ENCODE assay signal across 8 cellular contexts in the genomic region with DNA sequence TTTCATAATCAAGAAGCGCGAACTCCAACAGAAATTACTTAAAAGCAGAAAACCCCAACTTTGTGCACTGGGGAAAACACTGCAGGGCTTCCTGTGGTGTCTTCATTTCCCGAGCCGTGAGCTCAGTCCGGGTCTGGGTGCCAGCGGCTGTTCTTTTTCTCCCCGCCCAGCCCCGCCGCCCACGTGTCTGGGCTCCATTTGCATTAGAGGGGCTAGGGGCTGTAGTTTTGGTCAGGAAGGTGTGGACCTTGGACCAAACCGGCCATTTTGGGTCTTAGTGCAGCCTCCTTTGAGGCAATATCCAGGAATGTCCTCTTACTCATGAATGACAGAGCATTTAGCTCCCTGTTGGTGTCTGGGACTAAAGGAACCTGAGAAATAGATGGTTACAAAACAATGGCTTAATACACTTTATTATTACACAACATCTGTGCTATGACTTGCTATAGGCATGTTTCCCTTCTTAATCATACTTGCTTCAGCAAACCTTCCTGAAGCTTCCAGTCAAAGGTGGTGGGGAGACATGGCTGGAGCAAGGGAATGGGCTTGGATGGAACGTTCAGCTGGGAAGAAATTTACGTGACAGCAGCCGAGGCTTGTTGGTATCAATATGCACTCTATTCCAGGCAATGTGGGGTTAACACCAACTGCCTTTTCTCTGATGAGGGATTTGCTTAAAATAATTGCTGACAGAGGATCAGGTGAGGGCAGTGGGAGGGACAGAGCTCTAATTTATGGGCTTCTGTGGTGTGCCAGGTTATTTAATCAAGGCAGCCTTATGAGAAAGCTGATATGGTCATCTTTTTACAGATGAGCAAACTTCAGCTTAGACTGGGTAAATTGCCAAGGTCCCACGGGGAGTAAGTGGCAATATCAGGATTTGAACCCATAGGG. TPM values are rescaled to one million over a fixed set of nuclear protein-coding genes. Genes with fewer than 3 reads are reported as not detected.
DNase-seq lines count a peak whose midpoint lies in the region; ATAC-seq and TF ChIP-seq lines count a peak whose summit lies in the region.

No MANE protein-coding gene starts in this region.

- ATAC-seq in foreskin keratinocyte = peak; percentile 67
- ATAC-seq in GM18517 (IDR thresholded peaks at IDR 0.05; ENCODE audit: unreplicated experiment) = no peak

- peak; percentile 88 for DNase-seq in CD1c-positive myeloid dendritic cell (ENCODE audit: extremely low spot score)
- DNase-seq in H7 = peak; percentile 82
- DNase-seq in NOMO-1 treated with DMSO at 0.1 percent for 48 hours (lab: John Stamatoyannopoulos, UW; ENCODE audit: unreplicated experiment) = peak; percentile 88
- peak; percentile 76 for DNase-seq in activated effector memory CD4-positive, alpha-beta T cell treated with anti-CD3 and anti-CD28 coated beads, Interleukin-2, amount 50 U/mL, for 16 hours
- DNase-seq in foreskin keratinocyte = peak; percentile 93
- no peak for DNase-seq in cortex of kidney (lab: John Stamatoyannopoulos, UW)

- H3K9me3 ChIP-seq in neuron (ENCODE audit: low read length) = no peaks in the 10 kb centered on the region

- H3K27ac ChIP-seq in foreskin keratinocyte = peak overlapping the region; percentile 59

- H3K4me3 ChIP-seq in H7 (ENCODE audit: insufficient read depth, low read depth, low read length) (peak overlapping the region; percentile 95), neuron (ENCODE audit: low read length) (peak overlapping the region; percentile 92)

- TF ChIP-seq CTCF in foreskin keratinocyte (conservative IDR thresholded peaks at IDR 0.05) = no peak

- H3K4me1 ChIP-seq in foreskin keratinocyte (peaks cover 4% of the 10 kb centered on the region), neuron (ENCODE audit: insufficient read depth, low read length) (peaks cover 26% of the 10 kb centered on the region)

- H3K27me3 ChIP-seq in H7 (ENCODE audit: control insufficient read depth, insufficient read depth, low read length) (no peaks in the 10 kb centered on the region), foreskin keratinocyte (no peaks in the 10 kb centered on the region), neuron (ENCODE audit: insufficient read depth, low read length) (no peaks in the 10 kb centered on the region)

- peak overlapping the region; percentile 75 for H2AFZ ChIP-seq in neuron (ENCODE audit: low read depth, low read length)

- H3K36me3 ChIP-seq in H7 (replicated peaks; ENCODE audit: control insufficient read depth, insufficient read depth, low read length) = no peaks in the 10 kb centered on the region
- H3K36me3 ChIP-seq in neuron (ENCODE audit: insufficient read depth, low read length) = no peaks in the 10 kb centered on the region

RNA-seq across cellular contexts. Expression of a gene that starts 1.1 kb away (rescaled TPM):
- 162 and 166 TPM in 2 replicates for total RNA-seq in H7 (2014; rRNA removed; shearing (Covaris generic))
- total RNA-seq in foreskin keratinocyte = 83.1 and 83.9 TPM in 2 replicates
- polyA plus RNA-seq in foreskin keratinocyte = 138 and 140 TPM in 2 replicates

RNA-seq across cellular contexts. Expression of a gene that starts 25.0 kb away (rescaled TPM):
- total RNA-seq in H7 (2014; rRNA removed; shearing (Covaris generic)) = 0.28 and 1.5 TPM in 2 replicates
- total RNA-seq in foreskin keratinocyte = not detected in 2 replicates
- not detected in 2 replicates for polyA plus RNA-seq in foreskin keratinocyte

RNA-seq across cellular contexts. Expression of a gene that starts 45.5 kb away (rescaled TPM):
- total RNA-seq in H7 (2014; rRNA removed; shearing (Covaris generic)) = 52.4 and 60.1 TPM in 2 replicates
- not detected in 2 replicates for total RNA-seq in foreskin keratinocyte
- polyA plus RNA-seq in foreskin keratinocyte = not detected in 2 replicates

RNA-seq across cellular contexts. Expression of a gene that starts 56.0 kb away (rescaled TPM):
- 786 and 983 TPM in 2 replicates for total RNA-seq in H7 (2014; rRNA removed; shearing (Covaris generic))
- total RNA-seq in foreskin keratinocyte = 51.5 and 55.9 TPM in 2 replicates
- polyA plus RNA-seq in foreskin keratinocyte = 73.8 and 74.5 TPM in 2 replicates

Comparison
In these comparisons a context has a peak if more than half of its experiments do, and no peak if none do; other contexts are left out.
1. RNA of a gene that starts 45.5 kb away (total RNA-seq): 52.4 to 60.1 TPM in H7; not detected in foreskin keratinocyte; every median in the first group is over 10 times any median in the second.